ENCODE assay signal across 9 cellular contexts in the genomic region with DNA sequence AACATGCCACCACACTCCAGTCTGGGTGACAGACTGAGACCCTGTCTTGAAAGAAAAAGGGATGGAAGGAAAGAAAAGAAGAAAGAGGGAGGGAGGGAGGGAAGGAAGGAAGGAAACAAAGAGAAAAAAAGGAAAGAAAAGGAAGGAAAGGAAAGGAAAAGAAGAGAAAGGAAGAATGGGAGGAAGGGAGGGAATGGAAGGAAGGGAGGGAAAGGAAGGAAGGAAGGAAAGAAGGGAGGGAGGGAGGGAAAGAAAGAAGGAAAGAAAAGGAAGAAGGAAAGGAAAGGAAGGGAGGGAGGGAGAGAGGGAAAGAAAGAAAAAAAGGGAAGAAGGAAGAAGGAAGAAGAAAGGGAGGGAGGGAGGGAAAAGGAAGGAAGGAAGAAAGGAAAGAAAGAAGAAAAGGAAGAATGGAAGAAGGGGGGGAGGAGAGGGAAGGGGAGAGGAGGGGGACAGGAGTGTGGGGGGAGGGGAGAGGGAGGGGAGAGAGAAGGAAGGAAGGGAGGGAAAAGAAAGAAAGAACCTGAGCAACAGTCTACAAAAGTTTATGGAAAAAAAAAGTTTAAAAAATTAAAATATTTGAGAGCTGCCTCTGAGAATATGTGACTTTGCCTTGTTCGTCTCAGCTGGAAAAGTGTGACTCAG. TPM values are rescaled to one million over a fixed set of nuclear protein-coding genes. Genes with fewer than 3 reads are reported as not detected.
DNase-seq lines count a peak whose midpoint lies in the region; ATAC-seq and TF ChIP-seq lines count a peak whose summit lies in the region.
"Had no signal": no experiment of that assay in that cellular context is flagged by ENCODE, and none has a peak within 500 bp of the region (broad histone marks: within the 10 kb centered on the region; RNA-seq: fewer than 3 reads in every experiment).

No MANE protein-coding gene starts in this region.

- ATAC-seq in activated T-cell treated with anti-CD3 and anti-CD28 coated beads, Interleukin-2, amount 50 U/mL, for 4 hours, result no peak

- peaks cover 39% of the 10 kb centered on the region for H3K4me1 Mint-ChIP-seq in activated T-cell treated with anti-CD3 and anti-CD28 coated beads, Interleukin-2, amount 50 U/mL, for 4 hours (ENCODE audit: low read depth)

- no peak overlapping the region for H2AFZ ChIP-seq in mesenchymal stem cell (ENCODE audit: low read depth, low read length)

- no peak for TF ChIP-seq CTCF in brain microvascular endothelial cell (IDR thresholded peaks at IDR 0.05; ENCODE audit: low read depth, low read length, missing control alignments)
- no peak for TF ChIP-seq CTCF in transverse colon (IDR thresholded peaks at IDR 0.05)

- H3K36me3 ChIP-seq in brain microvascular endothelial cell (replicated peaks), result no peaks in the 10 kb centered on the region
- H3K36me3 ChIP-seq in mesenchymal stem cell (ENCODE audit: control insufficient read depth in 1 of 2, insufficient read depth in 2 of 2, low read depth in 1 of 2, low read length in 2 of 2), result no peaks in the 10 kb centered on the region
- no peaks in the 10 kb centered on the region for H3K36me3 ChIP-seq in transverse colon

- no peak overlapping the region for H2BK5ac ChIP-seq in mesenchymal stem cell (ENCODE audit: low read depth, low read length, poor library complexity, severe bottlenecking)

- H3K9me3 Mint-ChIP-seq in activated T-cell treated with anti-CD3 and anti-CD28 coated beads, Interleukin-2, amount 50 U/mL, for 4 hours, result no peaks in the 10 kb centered on the region

- no peak overlapping the region for H3K14ac ChIP-seq in mesenchymal stem cell (ENCODE audit: low read length in 2 of 2)

- peak overlapping the region in 1 of 2 experiments; percentile 75 for H3K4ac ChIP-seq in mesenchymal stem cell (ENCODE audit: low read depth in 1 of 2, low read length in 2 of 2)

- H2AK5ac ChIP-seq in mesenchymal stem cell (ENCODE audit: low read length, severe bottlenecking), result no peak overlapping the region

- H2BK12ac ChIP-seq in mesenchymal stem cell (ENCODE audit: low read length in 2 of 2), result peak overlapping the region in 1 of 2 experiments; percentile 75

- no peaks in the 10 kb centered on the region for H3K27me3 Mint-ChIP-seq in activated T-cell treated with anti-CD3 and anti-CD28 coated beads, Interleukin-2, amount 50 U/mL, for 4 hours (ENCODE audit: low read depth)

- in situ Hi-C loops in brain microvascular endothelial cell (cut with HindIII; ENCODE audit: low pct_ligation_motif_present, low sequenced_read_pairs) (no loop called here), transverse colon (cut with MboI; ENCODE audit: low pct_ligation_motif_present in 1 of 4, low pct_unique_long_range_greater_than_20kb in 1 of 4, low sequenced_read_pairs in 3 of 4) (no loop called here)

- DNase-seq in activated T-cell treated with anti-CD3 and anti-CD28 coated beads, Interleukin-2, amount 50 U/mL, for 4 hours, result no peak
- DNase-seq in activated T-cell treated with anti-CD3 and anti-CD28 coated beads, Interleukin-2, amount 50 U/mL, for 1 hour, result no peak
- no peak for DNase-seq in brain microvascular endothelial cell
- no peak for DNase-seq in mesenchymal stem cell
- DNase-seq in transverse colon, result no peak
- DNase-seq in activated gamma-delta T cell treated with Interleukin-2 at 50 U/mL for 16 hours, result no peak
- DNase-seq in posterior cingulate gyrus, result no peak
- DNase-seq in NAMALWA (ENCODE audit: low spot score), result no peak
- DNase-seq: activated naive CD4-positive, alpha-beta T cell had no signal

- peaks cover 7% of the 10 kb centered on the region for H3K79me1 ChIP-seq in mesenchymal stem cell (replicated peaks; ENCODE audit: low read length, poor library complexity, severe bottlenecking)

- H3K18ac ChIP-seq in mesenchymal stem cell (ENCODE audit: low read depth in 1 of 2, low read length in 2 of 2), result peak overlapping the region; percentile 77 to 85

- H4K8ac ChIP-seq in mesenchymal stem cell (ENCODE audit: low read length), result peak overlapping the region; percentile 42

- TF ChIP-seq EP300 in transverse colon (IDR thresholded peaks at IDR 0.05; ENCODE audit: low read depth), result no peak

- no peak overlapping the region for H3K23ac ChIP-seq in mesenchymal stem cell (ENCODE audit: low read length in 2 of 2)

- intact Hi-C loops in transverse colon (cut with DNase I; ENCODE audit: low total_unique reads), result no loop called here
- intact Hi-C loops in posterior cingulate gyrus (cut with DNase I), result no loop called here

- no peak overlapping the region for H4K91ac ChIP-seq in mesenchymal stem cell (ENCODE audit: low read length)

- peak overlapping the region; percentile 15 for H3K4me3 ChIP-seq in brain microvascular endothelial cell (ENCODE audit: low read depth, low read length)
- peak overlapping the region in 1 of 2 experiments; percentile 63 for H3K4me3 ChIP-seq in mesenchymal stem cell (ENCODE audit: insufficient read depth in 1 of 2, low read depth in 1 of 2, low read length in 2 of 2)
- no peak overlapping the region for H3K4me3 ChIP-seq in transverse colon

- H3K27me3 ChIP-seq in brain microvascular endothelial cell (replicated peaks), result no peaks in the 10 kb centered on the region
- no peaks in the 10 kb centered on the region for H3K27me3 ChIP-seq in mesenchymal stem cell (ENCODE audit: control insufficient read depth in 1 of 2, insufficient read depth in 1 of 2, low read length in 2 of 2)
- H3K27me3 ChIP-seq in transverse colon, result no peaks in the 10 kb centered on the region

- H3K27ac ChIP-seq in brain microvascular endothelial cell (peak overlapping the region; percentile 99), mesenchymal stem cell (ENCODE audit: low read length, poor library complexity, severe bottlenecking) (peak overlapping the region; percentile 90), transverse colon (peak overlapping the region; percentile 74 to 86 (median 80))

- peaks cover 11% of the 10 kb centered on the region for H3K4me1 ChIP-seq in mesenchymal stem cell (ENCODE audit: control insufficient read depth, insufficient read depth, low read depth, low read length)
- peaks cover 4 to 39% (median 29%) of the 10 kb centered on the region in 4 donors for H3K4me1 ChIP-seq in transverse colon

- TF ChIP-seq POLR2A in transverse colon (IDR thresholded peaks at IDR 0.05), result no peak

- H3K9me3 ChIP-seq in mesenchymal stem cell (ENCODE audit: control insufficient read depth, low read length), result no peaks in the 10 kb centered on the region
- no peaks in the 10 kb centered on the region for H3K9me3 ChIP-seq in transverse colon

- peak overlapping the region; percentile 50 for H3K4me2 ChIP-seq in mesenchymal stem cell (ENCODE audit: low read length, poor library complexity, severe bottlenecking)

- peak overlapping the region; percentile 88 for H3K9ac ChIP-seq in mesenchymal stem cell (ENCODE audit: low read length)

- H2BK120ac ChIP-seq in mesenchymal stem cell (ENCODE audit: low read depth, low read length), result no peak overlapping the region

- H3K4me3 Mint-ChIP-seq in activated T-cell treated with anti-CD3 and anti-CD28 coated beads, Interleukin-2, amount 50 U/mL, for 4 hours, result peak overlapping the region; percentile 29

- no peaks in the 10 kb centered on the region for H3K36me3 Mint-ChIP-seq in activated T-cell treated with anti-CD3 and anti-CD28 coated beads, Interleukin-2, amount 50 U/mL, for 4 hours (ENCODE audit: insufficient read depth)

- WGBS in mesenchymal stem cell, result 0% methylated on average over 1 of the region's 1 CpG
- 24% methylated on average over 1 of the region's 1 CpG; no CpG with 5 or more reads in 1 of the 2 donors for WGBS in transverse colon (ENCODE audit: low coverage in 1 of 2), 2 donors

- no peak overlapping the region for H2BK15ac ChIP-seq in mesenchymal stem cell (ENCODE audit: low read depth, poor library complexity, severe bottlenecking)

RNA-seq across cellular contexts. Expression of a gene that starts 5.1 kb away (rescaled TPM):
- 10 to 100 TPM; 71.7 to 80.1 (median 72.9) TPM for total RNA-seq in activated T-cell treated with anti-CD3 and anti-CD28 coated beads, Interleukin-2, amount 50 U/mL, for 4 hours
- 19.9 TPM for polyA plus RNA-seq in mesenchymal stem cell (2013, experiment 1 of 2)
- polyA plus RNA-seq in mesenchymal stem cell (2013, experiment 2 of 2), result 19.0 TPM
- 10 to 100 TPM; 30.8 to 74.2 (median 54.5) TPM for total RNA-seq in transverse colon

RNA-seq across cellular contexts. Expression of a gene that starts 57.0 kb away (rescaled TPM):
- total RNA-seq in activated T-cell treated with anti-CD3 and anti-CD28 coated beads, Interleukin-2, amount 50 U/mL, for 4 hours, result under 1 TPM; 0.19 to 0.61 (median 0.29) TPM
- 4.0 TPM for polyA plus RNA-seq in mesenchymal stem cell (2013, experiment 1 of 2)
- 4.8 TPM for polyA plus RNA-seq in mesenchymal stem cell (2013, experiment 2 of 2)
- 100 to 1,000 TPM in 1 of 4 donors, 10 to 100 TPM in 3; 58.7 to 209 (median 97.9) TPM for total RNA-seq in transverse colon

Comparison
In these comparisons a context has a peak if more than half of its experiments do, and no peak if none do; other contexts are left out.
1. RNA of a gene that starts 57.0 kb away (total RNA-seq): 58.7 to 209 TPM in transverse colon; 0.19 to 0.61 TPM in activated T-cell treated with anti-CD3 and anti-CD28 coated beads, Interleukin-2, amount 50 U/mL, for 4 hours; every median in the first group is over 10 times any median in the second.
2. Peak in every context shown above with its lines, with median percentiles within 50 percentile points of each other: H3K27ac ChIP-seq.